ENCODE assay signal across 12 cellular contexts in the genomic region with DNA sequence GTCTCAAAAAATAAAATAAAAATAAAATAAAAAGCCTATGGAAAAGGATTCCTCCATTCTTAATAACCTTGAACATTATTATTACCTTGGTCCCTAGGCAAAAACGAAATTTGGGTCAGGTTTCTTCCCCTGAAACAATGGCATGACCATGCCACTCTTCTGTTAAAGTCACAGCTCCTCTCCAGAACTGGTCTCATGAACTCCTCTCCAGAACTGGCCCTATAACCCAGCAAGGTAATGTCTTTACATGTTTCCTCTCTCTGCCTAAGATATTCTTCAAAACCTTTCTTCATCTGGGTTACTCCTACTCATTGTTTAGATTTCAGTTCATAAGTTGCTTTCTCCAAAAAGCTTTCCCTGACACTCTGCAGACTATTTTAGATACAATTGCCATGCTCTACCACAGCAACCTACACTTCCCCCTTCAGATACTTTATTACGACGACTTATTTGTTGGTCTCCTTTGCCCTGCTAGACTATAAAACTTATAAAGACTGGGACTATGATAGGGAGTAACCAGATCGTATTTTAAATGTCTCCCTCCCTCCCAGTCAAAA. TPM values are rescaled to one million over a fixed set of nuclear protein-coding genes. Genes with fewer than 3 reads are reported as not detected.
DNase-seq lines count a peak whose midpoint lies in the region; ATAC-seq and TF ChIP-seq lines count a peak whose summit lies in the region.
"Had no signal": no experiment of that assay in that cellular context is flagged by ENCODE, and none has a peak within 500 bp of the region (broad histone marks: within the 10 kb centered on the region; RNA-seq: fewer than 3 reads in every experiment).

No MANE protein-coding gene starts in this region.

- no peaks in the 10 kb centered on the region for H3K27me3 Mint-ChIP-seq in activated T-cell treated with anti-CD3 and anti-CD28 coated beads, Interleukin-2, amount 50 U/mL, for 4 hours (ENCODE audit: low read depth)

- CTCF ChIA-PET in AG04450 (lab: Charles Lee) = interaction anchor here (1.1 kb wide), 2 partner anchors 13 to 461 kb away, joined by 3 read pairs; no protein-coding TSS in a partner anchor

- TF ChIP-seq EP300 in ovary (IDR thresholded peaks at IDR 0.05) = no peak

- no peaks in the 10 kb centered on the region for H3K9me3 Mint-ChIP-seq in activated T-cell treated with anti-CD3 and anti-CD28 coated beads, Interleukin-2, amount 50 U/mL, for 4 hours

- H3K36me3 ChIP-seq in RWPE2 (ENCODE audit: low read depth) (peaks cover 48% of the 10 kb centered on the region), osteoblast (ENCODE audit: insufficient read depth, low read length) (peaks cover 8% of the 10 kb centered on the region), ovary (no peaks in the 10 kb centered on the region)

- H3K79me2 ChIP-seq in osteoblast (ENCODE audit: insufficient read depth, low read length) = peaks cover 31% of the 10 kb centered on the region

- H3K4me3 ChIP-seq in AG04450 (ENCODE audit: low read depth, low read length) (peak overlapping the region; percentile 0), RWPE2 (ENCODE audit: severe bottlenecking) (no peak overlapping the region), fibroblast of the aortic adventitia (ENCODE audit: low read depth, low read length) (peak overlapping the region; percentile 29), osteoblast (ENCODE audit: insufficient read depth, low read length) (peak overlapping the region; percentile 18), ovary (no peak overlapping the region)

- intact Hi-C loops in ovary (cut with DNase I) = no loop called here

- no peak overlapping the region for H3K4me3 Mint-ChIP-seq in activated T-cell treated with anti-CD3 and anti-CD28 coated beads, Interleukin-2, amount 50 U/mL, for 4 hours

- ATAC-seq in RWPE2 (ENCODE audit: low read depth) = peak; percentile 28; the same call in 2 of the 3 replicates
- no peak for ATAC-seq in activated T-cell treated with anti-CD3 and anti-CD28 coated beads, Interleukin-2, amount 50 U/mL, for 4 hours

- peaks cover 1% of the 10 kb centered on the region; the same call in 1 of the 2 replicates for H3K9me3 ChIP-seq in AG04450 (ENCODE audit: control insufficient read depth, insufficient read depth, low read length)
- no peaks in the 10 kb centered on the region for H3K9me3 ChIP-seq in RWPE2 (ENCODE audit: severe bottlenecking)
- no peaks in the 10 kb centered on the region for H3K9me3 ChIP-seq in osteoblast (ENCODE audit: low read depth, low read length)
- no peaks in the 10 kb centered on the region for H3K9me3 ChIP-seq in ovary

- H2AFZ ChIP-seq in osteoblast (ENCODE audit: low read length) = peak overlapping the region; percentile 21

- peak overlapping the region; percentile 68 for H3K4me2 ChIP-seq in osteoblast (ENCODE audit: insufficient read depth, low read length)

- POLR2A ChIA-PET in AG04450 (lab: Yijun Ruan, JAX) = interaction anchor here (0.6 to 2.7 kb wide), 2 partner anchors 13 to 18 kb away, joined by 3 to 14 read pairs; a partner anchor contains a TSS

- peaks cover 32% of the 10 kb centered on the region for H3K36me3 Mint-ChIP-seq in activated T-cell treated with anti-CD3 and anti-CD28 coated beads, Interleukin-2, amount 50 U/mL, for 4 hours (ENCODE audit: insufficient read depth)

- DNase-seq in AG04450 (ENCODE audit: low read depth, low spot score) (no peak), RWPE2 (ENCODE audit: low spot score) (no peak), fibroblast of the aortic adventitia (ENCODE audit: low read depth) (no peak), osteoblast (ENCODE audit: insufficient read length, low spot score, missing footprints) (no peak), NCI-H524 treated with DMSO at 0.1 percent for 48 hours (lab: John Stamatoyannopoulos, UW) (no peak), HK-2 (ENCODE audit: unreplicated experiment) (no peak), ovary (no peak)
- no peak for DNase-seq in activated T-cell treated with anti-CD3 and anti-CD28 coated beads, Interleukin-2, amount 50 U/mL, for 4 hours
- DNase-seq: NCI-H446; nucleus accumbens; SHP77 treated with DMSO at 0.1 percent for 48 hours; stimulated activated CD4-positive, alpha-beta T cell treated with anti-CD3 and anti-CD28 coated beads, Interleukin-4, amount 100 ng/mL, for 24 hours had no signal

- TF ChIP-seq POLR2A in ovary (IDR thresholded peaks at IDR 0.05) = no peak

- WGBS in ovary, 3 donors = 8 to 12% (median 10%) methylated on average over 4 of the region's 4 CpGs

- TF ChIP-seq CTCF in AG04450 (IDR thresholded peaks at IDR 0.05; ENCODE audit: low read depth, low read length) (no peak), RWPE2 (IDR thresholded peaks at IDR 0.05; ENCODE audit: poor library complexity, severe bottlenecking) (no peak), fibroblast of the aortic adventitia (IDR thresholded peaks at IDR 0.05; ENCODE audit: insufficient read depth, low read length) (no peak), osteoblast (IDR thresholded peaks at IDR 0.05; ENCODE audit: extremely low read depth, low read depth, low read length) (no peak), ovary (IDR thresholded peaks at IDR 0.05) (no peak)

- H3K27me3 ChIP-seq in AG04450 (ENCODE audit: control insufficient read depth, insufficient read depth, low read length) (no peaks in the 10 kb centered on the region), RWPE2 (ENCODE audit: insufficient read depth, poor library complexity, severe bottlenecking) (no peaks in the 10 kb centered on the region), osteoblast (ENCODE audit: insufficient read depth, low read length) (no peaks in the 10 kb centered on the region), ovary (no peaks in the 10 kb centered on the region)

- peak overlapping the region; percentile 72 for H3K27ac ChIP-seq in AG04450 (ENCODE audit: low read depth, low read length)
- peak overlapping the region; percentile 75 for H3K27ac ChIP-seq in RWPE2 (ENCODE audit: poor library complexity, severe bottlenecking)
- peak overlapping the region; percentile 85 for H3K27ac ChIP-seq in osteoblast (ENCODE audit: low read depth, low read length)
- no peak overlapping the region for H3K27ac ChIP-seq in ovary

- H3K4me1 Mint-ChIP-seq in activated T-cell treated with anti-CD3 and anti-CD28 coated beads, Interleukin-2, amount 50 U/mL, for 4 hours (ENCODE audit: low read depth) = peaks cover 18% of the 10 kb centered on the region

- H4K20me1 ChIP-seq in osteoblast (ENCODE audit: insufficient read depth, low read length) = no peaks in the 10 kb centered on the region

- peaks cover 27% of the 10 kb centered on the region for H3K4me1 ChIP-seq in RWPE2 (ENCODE audit: insufficient read depth, poor library complexity, severe bottlenecking)
- peaks cover 25% of the 10 kb centered on the region for H3K4me1 ChIP-seq in osteoblast (ENCODE audit: insufficient read depth, low read length)
- peaks cover 6% of the 10 kb centered on the region for H3K4me1 ChIP-seq in ovary (ENCODE audit: insufficient read depth)

RNA-seq across cellular contexts. Expression of a gene that starts 13.5 kb away (rescaled TPM):
- polyA plus RNA-seq in AG04450 (2011; rRNA removed) (29.1 and 34.8 TPM in 2 replicates), ovary (10 to 100 TPM in 1 of 2 donors, 1 to 10 TPM in 1; 8.9 to 16.8 TPM)
- polyA minus RNA-seq in AG04450 (2011; rRNA and poly(A)+ RNA removed) = 55.4 and 60.7 TPM in 2 replicates
- total RNA-seq in fibroblast of the aortic adventitia (ENCODE audit: low replicate concordance) (42.0 and 45.5 TPM in 2 replicates), osteoblast (36.2 and 40.5 TPM in 2 replicates), ovary (10 to 100 TPM; 14.2 to 21.8 (median 17.1) TPM)
- 10 to 100 TPM; 25.6 to 27.0 (median 26.2) TPM for total RNA-seq in activated T-cell treated with anti-CD3 and anti-CD28 coated beads, Interleukin-2, amount 50 U/mL, for 4 hours

Comparison
In these comparisons a context has a peak if more than half of its experiments do, and no peak if none do; other contexts are left out.
1. H3K27ac ChIP-seq: peak in AG04450 (single experiment), RWPE2 (single experiment) and osteoblast (single experiment); none in ovary (0 of 2).
2. H3K4me3 ChIP-seq: peak in AG04450 (single experiment), fibroblast of the aortic adventitia (single experiment) and osteoblast (single experiment); none in RWPE2 (single experiment) and ovary (single experiment).